8 cellular contexts compared by ENCODE assay signal in the genomic region with DNA sequence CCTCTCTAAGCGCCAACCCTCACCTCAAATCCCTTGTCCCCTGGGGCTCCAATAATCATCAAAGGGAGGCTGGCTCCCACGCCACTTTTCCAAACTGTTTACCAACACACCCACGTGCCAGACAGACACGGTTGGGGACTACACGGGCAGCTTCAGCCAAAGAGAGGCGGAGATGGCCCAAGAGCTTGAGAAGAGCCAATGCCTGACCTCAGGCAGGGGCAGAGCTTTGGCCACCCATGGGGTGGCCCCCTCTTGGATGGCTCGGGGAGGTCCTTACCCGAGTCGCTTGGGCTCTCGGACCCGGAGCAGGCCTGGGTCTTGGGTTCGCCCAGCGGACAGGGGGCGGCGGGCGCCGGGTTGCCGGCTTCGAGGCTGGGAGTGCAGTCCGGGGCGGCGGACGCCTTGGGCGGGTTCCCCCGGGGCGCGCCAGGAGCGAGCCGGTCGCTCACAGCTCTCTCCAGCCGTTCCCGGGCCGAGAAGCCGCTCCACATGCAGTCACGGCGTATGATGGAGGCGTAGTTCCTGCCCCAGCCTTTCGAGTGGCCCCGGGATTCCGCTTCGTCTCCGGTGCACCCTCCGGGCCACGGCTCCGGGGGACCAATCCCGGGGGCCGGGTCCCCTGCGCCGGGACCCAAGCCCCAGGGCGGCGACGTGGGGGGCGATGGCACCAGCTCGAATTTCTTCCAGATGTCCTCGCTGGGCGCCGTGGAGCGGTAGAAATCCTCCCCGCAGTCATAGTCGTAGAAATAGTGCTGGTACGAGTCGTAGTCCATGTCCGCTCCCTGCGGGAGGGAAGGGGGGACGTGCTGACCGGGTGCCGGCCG. TPM values are rescaled to one million over a fixed set of nuclear protein-coding genes. Genes with fewer than 3 reads are reported as not detected.
DNase-seq lines count a peak whose midpoint lies in the region; ATAC-seq and TF ChIP-seq lines count a peak whose summit lies in the region.

No MANE protein-coding gene starts in this region.

- H3K9me3 Mint-ChIP-seq in osteocyte (ENCODE audit: unreplicated experiment): no peaks in the 10 kb centered on the region

- H3K9me3 ChIP-seq in WERI-Rb-1 (ENCODE audit: severe bottlenecking): no peaks in the 10 kb centered on the region

- no peak overlapping the region for H3K27ac Mint-ChIP-seq in osteocyte (ENCODE audit: unreplicated experiment)

- peak; percentile 15 for ATAC-seq in HG03432 (IDR thresholded peaks at IDR 0.05; ENCODE audit: unreplicated experiment)
- ATAC-seq in HG03469 (IDR thresholded peaks at IDR 0.05; ENCODE audit: unreplicated experiment): no peak

- H3K4me1 Mint-ChIP-seq in osteocyte (ENCODE audit: unreplicated experiment): peaks cover 5% of the 10 kb centered on the region

- H3K27me3 Mint-ChIP-seq in osteocyte (ENCODE audit: unreplicated experiment): peaks cover 73% of the 10 kb centered on the region

- DNase-seq in Daoy (ENCODE audit: low read depth) (peak; percentile 53), WERI-Rb-1 (peak; percentile 24), fibroblast of villous mesenchyme (ENCODE audit: low read depth) (peak; percentile 31), osteocyte (ENCODE audit: extremely low spot score, unreplicated experiment) (peak; percentile 84), medulla oblongata (ENCODE audit: extremely low spot score) (no peak), NK-92 (lab: John Stamatoyannopoulos, UW; ENCODE audit: unreplicated experiment) (no peak)

- peak overlapping the region; percentile 63 for H3K4me3 Mint-ChIP-seq in osteocyte (ENCODE audit: unreplicated experiment)

- H3K36me3 ChIP-seq in WERI-Rb-1: no peaks in the 10 kb centered on the region

- TF ChIP-seq CTCF in WERI-Rb-1 (IDR thresholded peaks at IDR 0.05; ENCODE audit: low read depth, low read length): no peak
- TF ChIP-seq CTCF in fibroblast of villous mesenchyme (IDR thresholded peaks at IDR 0.05; ENCODE audit: insufficient read depth, low read depth, low read length): no peak
- TF ChIP-seq CTCF in osteocyte (IDR thresholded peaks at IDR 0.05): no peak

- peak overlapping the region; percentile 30 for H3K27ac ChIP-seq in WERI-Rb-1

- no peaks in the 10 kb centered on the region for H3K36me3 Mint-ChIP-seq in osteocyte (ENCODE audit: unreplicated experiment)

- H3K4me3 ChIP-seq in WERI-Rb-1 (ENCODE audit: low read depth, low read length): peak overlapping the region; percentile 66
- H3K4me3 ChIP-seq in fibroblast of villous mesenchyme (ENCODE audit: low read depth, low read length): peak overlapping the region; percentile 65

- peaks cover 5% of the 10 kb centered on the region for H3K27me3 ChIP-seq in WERI-Rb-1 (ENCODE audit: insufficient read depth, low read depth, severe bottlenecking)

RNA-seq across cellular contexts. Expression of a gene that starts 0.8 kb away (rescaled TPM):
- 1.5 TPM in 2 replicates for total RNA-seq in Daoy (2014; rRNA removed; shearing (Covaris generic))
- total RNA-seq in fibroblast of villous mesenchyme (under 0.01 TPM in 1 of 2 replicates, not detected in the other), osteocyte (0.21 TPM in 1 of 2 replicates, not detected in the other)

RNA-seq across cellular contexts. Expression of a gene that starts 17.6 kb away (rescaled TPM):
- total RNA-seq in Daoy (2014; rRNA removed; shearing (Covaris generic)): 45.1 and 50.8 TPM in 2 replicates
- total RNA-seq in fibroblast of villous mesenchyme: 19.6 and 23.3 TPM in 2 replicates
- 13.5 and 15.8 TPM in 2 replicates for total RNA-seq in osteocyte

RNA-seq across cellular contexts. Expression of a gene that starts 54.1 kb away (rescaled TPM):
- 12.7 and 12.8 TPM in 2 replicates for total RNA-seq in Daoy (2014; rRNA removed; shearing (Covaris generic))
- total RNA-seq in fibroblast of villous mesenchyme (2.6 and 6.0 TPM in 2 replicates), osteocyte (0.60 and 0.81 TPM in 2 replicates)

Comparison
In these comparisons a context has a peak if more than half of its experiments do, and no peak if none do; other contexts are left out.
1. DNase-seq: peak in Daoy (single experiment), WERI-Rb-1 (single experiment), fibroblast of villous mesenchyme (single experiment) and osteocyte (single experiment); none in medulla oblongata (single experiment) and NK-92 (single experiment).